ENCODE assay signal across 26 cellular contexts in the genomic region with DNA sequence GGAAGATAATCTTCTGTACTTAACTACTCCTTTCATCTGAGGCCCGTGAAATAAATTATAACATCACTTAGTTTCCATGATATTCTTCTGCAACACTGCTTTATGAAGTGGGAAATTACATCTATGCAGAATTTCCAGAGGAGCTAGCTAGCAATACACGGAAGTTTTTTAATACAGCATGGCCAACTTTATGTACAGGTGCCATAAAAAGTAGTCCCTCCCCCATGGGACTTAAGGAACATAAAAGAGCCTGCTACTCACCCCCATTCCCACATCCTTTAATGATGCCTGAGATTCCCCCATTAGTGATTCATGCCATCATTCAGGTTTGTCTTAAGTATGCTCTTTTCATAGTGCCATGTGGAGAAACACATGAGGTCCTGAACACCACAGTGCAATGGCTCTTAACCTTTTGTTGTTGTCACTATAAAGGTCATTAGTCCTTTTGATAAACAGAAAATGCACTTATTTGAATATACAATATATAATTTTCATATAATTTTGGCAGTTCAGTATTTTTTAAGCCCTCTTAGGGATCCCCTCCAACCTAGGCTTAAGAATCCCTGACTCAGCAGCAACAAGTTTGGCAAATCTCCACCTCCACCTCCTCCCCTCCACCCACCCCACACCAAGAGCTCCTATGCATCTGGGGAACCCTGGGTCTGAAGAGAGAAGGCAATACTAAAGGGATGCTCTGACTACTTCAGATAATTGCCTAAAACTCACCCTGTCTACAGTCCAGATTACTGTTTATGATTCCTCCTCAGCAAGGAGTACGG.
"Had no signal": no experiment of that assay in that cellular context is flagged by ENCODE, and none has a peak within 500 bp of the region (broad histone marks: within the 10 kb centered on the region; RNA-seq: fewer than 3 reads in every experiment).

No MANE protein-coding gene starts in this region.

- H3K4me3 ChIP-seq: adrenal gland, body of pancreas, SJCRH30, SK-N-MC had no signal

- H3K4me1 ChIP-seq: SJCRH30 had no signal

- H3K27ac ChIP-seq: adrenal gland, body of pancreas, SJCRH30, SK-N-MC had no signal

- ATAC-seq: activated CD4-positive, alpha-beta T cell treated with anti-CD3 and anti-CD28 coated beads for 36 hours; activated CD8-positive, alpha-beta T cell treated with anti-CD3 and anti-CD28 coated beads, Interleukin-2, amount 10 ng/mL, durations not matched to agents 7 days and 5 days; activated naive CD4-positive, alpha-beta T cell treated with anti-CD3 and anti-CD28 coated beads, Interleukin-2, amount 50 U/mL, for 72 hours; body of pancreas; Panc1 had no signal

- H3K4me3 Mint-ChIP-seq: activated CD4-positive, alpha-beta T cell treated with anti-CD3 and anti-CD28 coated beads for 36 hours; activated CD4-positive, alpha-beta T cell treated with anti-CD3 and anti-CD28 coated beads, Interleukin-2, amount 10 ng/mL, durations not matched to agents 7 days and 5 days; activated CD8-positive, alpha-beta T cell treated with anti-CD3 and anti-CD28 coated beads, Interleukin-2, amount 10 ng/mL, durations not matched to agents 7 days and 5 days; activated naive CD4-positive, alpha-beta T cell treated with anti-CD3 and anti-CD28 coated beads for 36 hours; activated T-cell treated with anti-CD3 and anti-CD28 coated beads, Interleukin-2, amount 50 U/mL, for 24 hours had no signal

- H3K9me3 Mint-ChIP-seq: activated CD4-positive, alpha-beta T cell treated with anti-CD3 and anti-CD28 coated beads, Interleukin-2, amount 10 ng/mL, durations not matched to agents 7 days and 5 days; activated naive CD4-positive, alpha-beta T cell treated with anti-CD3 and anti-CD28 coated beads for 36 hours; activated naive CD4-positive, alpha-beta T cell treated with anti-CD3 and anti-CD28 coated beads, Interleukin-2, amount 50 U/mL, for 72 hours; activated T-cell treated with anti-CD3 and anti-CD28 coated beads, Interleukin-2, amount 50 U/mL, for 24 hours; activated T-helper 2 cell treated with anti-CD3 and anti-CD28 coated beads, Interferon-gamma antibody, Interleukin-2, Interleukin-4, amounts not matched to agents 10 μg/mL and 5 μg/mL and 100 μg/mL, durations not matched to agents 14 hours and 24 hours and 36 hours had no signal

- H3K27me3 Mint-ChIP-seq: activated CD4-positive, alpha-beta T cell treated with anti-CD3 and anti-CD28 coated beads for 36 hours; activated CD4-positive, alpha-beta T cell treated with anti-CD3 and anti-CD28 coated beads, Interleukin-2, amount 10 ng/mL, durations not matched to agents 7 days and 5 days; activated T-cell treated with anti-CD3 and anti-CD28 coated beads, Interleukin-2, amount 50 U/mL, for 24 hours had no signal

- H3K27ac Mint-ChIP-seq: activated CD4-positive, alpha-beta T cell treated with anti-CD3 and anti-CD28 coated beads for 36 hours; activated CD8-positive, alpha-beta T cell treated with anti-CD3 and anti-CD28 coated beads, Interleukin-2, amount 10 ng/mL, durations not matched to agents 7 days and 5 days; activated naive CD4-positive, alpha-beta T cell treated with anti-CD3 and anti-CD28 coated beads for 36 hours; activated naive CD4-positive, alpha-beta T cell treated with anti-CD3 and anti-CD28 coated beads, Interleukin-2, amount 50 U/mL, for 72 hours; activated T-cell treated with anti-CD3 and anti-CD28 coated beads, Interleukin-2, amount 50 U/mL, for 24 hours; activated T-helper 2 cell treated with anti-CD3 and anti-CD28 coated beads, Interferon-gamma antibody, Interleukin-2, Interleukin-4, amounts not matched to agents 10 μg/mL and 5 μg/mL and 100 μg/mL, durations not matched to agents 14 hours and 24 hours and 36 hours had no signal

- H3K27me3 ChIP-seq: adrenal gland, body of pancreas, SJCRH30 had no signal

- H3K9me3 ChIP-seq: adrenal gland, body of pancreas, SJCRH30 had no signal

- DNase-seq: activated CD4-positive, alpha-beta T cell treated with anti-CD3 and anti-CD28 coated beads for 36 hours; activated CD4-positive, alpha-beta T cell treated with anti-CD3 and anti-CD28 coated beads, Interleukin-2, amount 10 ng/mL, durations not matched to agents 7 days and 5 days; activated CD4-positive, alpha-beta T cell treated with anti-CD3 and anti-CD28 coated beads, Interleukin-2, amount 50 U/mL, for 48 hours; activated CD8-positive, alpha-beta T cell treated with anti-CD3 and anti-CD28 coated beads, Interleukin-2, amount 10 ng/mL, durations not matched to agents 7 days and 5 days; activated gamma-delta T cell; activated naive CD4-positive, alpha-beta T cell treated with anti-CD3 and anti-CD28 coated beads for 36 hours; activated T-cell treated with anti-CD3 and anti-CD28 coated beads, Interleukin-2, amount 50 U/mL, for 24 hours; adrenal gland; body of pancreas; central memory CD4-positive, alpha-beta T cell; NCI-H1105; NCI-H1417 treated with DMSO at 0.1 percent for 48 hours; NCI-H187 treated with DMSO at 0.1 percent for 48 hours; NCI-H2081; NCI-H226; NCI-H446 treated with DMSO at 0.1 percent for 48 hours; NCI-H524; NCI-H69; NCI-H82; SHP77; SJCRH30; T1000 had no signal
